ENCODE assay signal across 2 cellular contexts in the genomic region with DNA sequence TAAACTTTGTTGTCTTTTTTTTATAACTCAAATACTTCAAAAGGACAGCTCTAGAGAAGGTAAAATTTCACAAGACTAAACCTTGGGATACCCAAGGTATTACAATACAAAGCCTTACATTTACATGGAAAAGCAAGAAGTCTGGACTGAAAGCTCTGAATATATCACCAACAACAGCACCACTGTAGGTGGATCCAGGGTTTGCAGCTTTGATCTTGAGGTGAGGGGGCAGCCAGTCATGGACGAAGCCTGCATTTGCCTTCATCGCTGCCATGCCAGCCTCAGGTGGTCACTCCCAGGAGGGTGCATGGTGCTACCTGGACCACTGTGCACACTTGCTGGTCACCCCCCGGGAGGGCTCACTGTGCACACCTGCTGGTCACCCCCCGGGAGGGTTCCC.
TF ChIP-seq lines count a peak whose summit lies in the region.

No MANE protein-coding gene starts in this region.

TF ChIP-seq in GM23338, 12 proteins besides CTCF, POLR2A, EP300 and RAD21 (continued from another document):
- TF ChIP-seq ETS1 (IDR thresholded peaks at IDR 0.05): no peak
- no peak for TF ChIP-seq NANOG (IDR thresholded peaks at IDR 0.05; ENCODE audit: borderline replicate concordance)
- TF ChIP-seq EZH2phosphoT487 (IDR thresholded peaks at IDR 0.05; ENCODE audit: unreplicated experiment): no peak
- TF ChIP-seq, protein P1, sequence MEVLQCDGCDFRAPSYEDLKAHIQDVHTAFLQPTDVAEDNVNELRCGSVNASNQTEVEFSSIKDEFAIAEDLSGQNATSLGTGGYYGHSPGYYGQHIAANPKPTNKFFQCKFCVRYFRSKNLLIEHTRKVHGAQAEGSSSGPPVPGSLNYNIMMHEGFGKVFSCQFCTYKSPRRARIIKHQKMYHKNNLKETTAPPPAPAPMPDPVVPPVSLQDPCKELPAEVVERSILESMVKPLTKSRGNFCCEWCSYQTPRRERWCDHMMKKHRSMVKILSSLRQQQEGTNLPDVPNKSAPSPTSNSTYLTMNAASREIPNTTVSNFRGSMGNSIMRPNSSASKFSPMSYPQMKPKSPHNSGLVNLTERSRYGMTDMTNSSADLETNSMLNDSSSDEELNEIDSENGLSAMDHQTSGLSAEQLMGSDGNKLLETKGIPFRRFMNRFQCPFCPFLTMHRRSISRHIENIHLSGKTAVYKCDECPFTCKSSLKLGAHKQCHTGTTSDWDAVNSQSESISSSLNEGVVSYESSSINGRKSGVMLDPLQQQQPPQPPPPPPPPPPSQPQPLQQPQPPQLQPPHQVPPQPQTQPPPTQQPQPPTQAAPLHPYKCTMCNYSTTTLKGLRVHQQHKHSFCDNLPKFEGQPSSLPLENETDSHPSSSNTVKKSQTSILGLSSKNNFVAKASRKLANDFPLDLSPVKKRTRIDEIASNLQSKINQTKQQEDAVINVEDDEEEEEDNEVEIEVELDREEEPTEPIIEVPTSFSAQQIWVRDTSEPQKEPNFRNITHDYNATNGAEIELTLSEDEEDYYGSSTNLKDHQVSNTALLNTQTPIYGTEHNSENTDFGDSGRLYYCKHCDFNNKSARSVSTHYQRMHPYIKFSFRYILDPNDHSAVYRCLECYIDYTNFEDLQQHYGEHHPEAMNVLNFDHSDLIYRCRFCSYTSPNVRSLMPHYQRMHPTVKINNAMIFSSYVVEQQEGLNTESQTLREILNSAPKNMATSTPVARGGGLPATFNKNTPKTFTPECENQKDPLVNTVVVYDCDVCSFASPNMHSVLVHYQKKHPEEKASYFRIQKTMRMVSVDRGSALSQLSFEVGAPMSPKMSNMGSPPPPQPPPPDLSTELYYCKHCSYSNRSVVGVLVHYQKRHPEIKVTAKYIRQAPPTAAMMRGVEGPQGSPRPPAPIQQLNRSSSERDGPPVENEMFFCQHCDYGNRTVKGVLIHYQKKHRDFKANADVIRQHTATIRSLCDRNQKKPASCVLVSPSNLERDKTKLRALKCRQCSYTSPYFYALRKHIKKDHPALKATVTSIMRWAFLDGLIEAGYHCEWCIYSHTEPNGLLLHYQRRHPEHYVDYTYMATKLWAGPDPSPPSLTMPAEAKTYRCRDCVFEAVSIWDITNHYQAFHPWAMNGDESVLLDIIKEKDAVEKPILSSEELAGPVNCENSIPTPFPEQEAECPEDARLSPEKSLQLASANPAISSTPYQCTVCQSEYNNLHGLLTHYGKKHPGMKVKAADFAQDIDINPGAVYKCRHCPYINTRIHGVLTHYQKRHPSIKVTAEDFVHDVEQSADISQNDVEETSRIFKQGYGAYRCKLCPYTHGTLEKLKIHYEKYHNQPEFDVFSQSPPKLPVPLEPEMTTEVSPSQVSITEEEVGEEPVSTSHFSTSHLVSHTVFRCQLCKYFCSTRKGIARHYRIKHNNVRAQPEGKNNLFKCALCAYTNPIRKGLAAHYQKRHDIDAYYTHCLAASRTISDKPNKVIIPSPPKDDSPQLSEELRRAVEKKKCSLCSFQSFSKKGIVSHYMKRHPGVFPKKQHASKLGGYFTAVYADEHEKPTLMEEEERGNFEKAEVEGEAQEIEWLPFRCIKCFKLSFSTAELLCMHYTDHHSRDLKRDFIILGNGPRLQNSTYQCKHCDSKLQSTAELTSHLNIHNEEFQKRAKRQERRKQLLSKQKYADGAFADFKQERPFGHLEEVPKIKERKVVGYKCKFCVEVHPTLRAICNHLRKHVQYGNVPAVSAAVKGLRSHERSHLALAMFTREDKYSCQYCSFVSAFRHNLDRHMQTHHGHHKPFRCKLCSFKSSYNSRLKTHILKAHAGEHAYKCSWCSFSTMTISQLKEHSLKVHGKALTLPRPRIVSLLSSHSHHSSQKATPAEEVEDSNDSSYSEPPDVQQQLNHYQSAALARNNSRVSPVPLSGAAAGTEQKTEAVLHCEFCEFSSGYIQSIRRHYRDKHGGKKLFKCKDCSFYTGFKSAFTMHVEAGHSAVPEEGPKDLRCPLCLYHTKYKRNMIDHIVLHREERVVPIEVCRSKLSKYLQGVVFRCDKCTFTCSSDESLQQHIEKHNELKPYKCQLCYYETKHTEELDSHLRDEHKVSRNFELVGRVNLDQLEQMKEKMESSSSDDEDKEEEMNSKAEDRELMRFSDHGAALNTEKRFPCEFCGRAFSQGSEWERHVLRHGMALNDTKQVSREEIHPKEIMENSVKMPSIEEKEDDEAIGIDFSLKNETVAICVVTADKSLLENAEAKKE (CRISPR knock-in tag; IDR thresholded peaks at IDR 0.05): no peak
- no peak for TF ChIP-seq JUNB (IDR thresholded peaks at IDR 0.05; ENCODE audit: unreplicated experiment)
- TF ChIP-seq ZNF114 (CRISPR knock-in tag; IDR thresholded peaks at IDR 0.05): no peak
- TF ChIP-seq REST (IDR thresholded peaks at IDR 0.05; ENCODE audit: unreplicated experiment): no peak
- TF ChIP-seq POLR2AphosphoS5 (IDR thresholded peaks at IDR 0.05; ENCODE audit: low read depth): no peak

TF ChIP-seq in WTC11, 78 proteins besides CTCF, POLR2A, EP300 and RAD21 (continued from another document):
- TF ChIP-seq FOXP4 (CRISPR knock-in tag; IDR thresholded peaks at IDR 0.05) (no peak), ZNF396 (CRISPR knock-in tag; IDR thresholded peaks at IDR 0.05; ENCODE audit: borderline replicate concordance) (no peak)
